ENCODE assay signal across 1 cellular context in the genomic region with DNA sequence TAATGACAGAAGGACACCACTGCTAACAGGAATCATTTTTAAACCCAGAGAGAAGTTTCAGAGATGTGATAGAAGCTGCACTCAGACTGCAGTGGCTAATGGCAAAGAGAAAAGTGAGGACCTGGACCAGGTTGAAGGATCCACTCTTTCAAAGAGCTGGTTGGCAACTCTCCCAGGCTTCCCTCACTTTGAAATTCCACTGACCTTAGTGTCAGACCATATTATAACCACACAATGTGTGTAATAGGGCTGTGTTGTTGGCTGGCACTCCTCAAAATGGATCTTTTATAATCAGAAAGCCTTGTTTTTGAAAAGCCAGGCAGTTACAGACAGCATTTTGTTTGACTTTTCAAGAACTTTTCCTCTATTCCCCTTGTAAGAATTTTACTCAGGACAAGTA.
TF ChIP-seq lines count a peak whose summit lies in the region.

No MANE protein-coding gene starts in this region.

TF ChIP-seq in SK-N-SH, 30 proteins besides CTCF, POLR2A, EP300 and RAD21 (continued from another document):
- TF ChIP-seq GABPA (IDR thresholded peaks at IDR 0.05; ENCODE audit: low read depth) = no peak
- TF ChIP-seq YY1 (IDR thresholded peaks at IDR 0.05; ENCODE audit: low read depth) = peak; percentile 23; the same call in 1 of the 2 replicates
- TF ChIP-seq NFIC (IDR thresholded peaks at IDR 0.05; ENCODE audit: borderline replicate concordance) = peak; percentile 92
- no peak for TF ChIP-seq SIN3A (IDR thresholded peaks at IDR 0.05; ENCODE audit: borderline replicate concordance, low read depth, low read length)
- 0 out of 2 replicates have a peak, but pooled peaks have one; percentile 25 for TF ChIP-seq POLR2AphosphoS5 (IDR thresholded peaks at IDR 0.05; ENCODE audit: low read depth, low read length)
- TF ChIP-seq TEAD4 (IDR thresholded peaks at IDR 0.05; ENCODE audit: borderline replicate concordance, insufficient read depth) = peak; percentile 75
